ENCODE assay signal across 10 cellular contexts in the genomic region with DNA sequence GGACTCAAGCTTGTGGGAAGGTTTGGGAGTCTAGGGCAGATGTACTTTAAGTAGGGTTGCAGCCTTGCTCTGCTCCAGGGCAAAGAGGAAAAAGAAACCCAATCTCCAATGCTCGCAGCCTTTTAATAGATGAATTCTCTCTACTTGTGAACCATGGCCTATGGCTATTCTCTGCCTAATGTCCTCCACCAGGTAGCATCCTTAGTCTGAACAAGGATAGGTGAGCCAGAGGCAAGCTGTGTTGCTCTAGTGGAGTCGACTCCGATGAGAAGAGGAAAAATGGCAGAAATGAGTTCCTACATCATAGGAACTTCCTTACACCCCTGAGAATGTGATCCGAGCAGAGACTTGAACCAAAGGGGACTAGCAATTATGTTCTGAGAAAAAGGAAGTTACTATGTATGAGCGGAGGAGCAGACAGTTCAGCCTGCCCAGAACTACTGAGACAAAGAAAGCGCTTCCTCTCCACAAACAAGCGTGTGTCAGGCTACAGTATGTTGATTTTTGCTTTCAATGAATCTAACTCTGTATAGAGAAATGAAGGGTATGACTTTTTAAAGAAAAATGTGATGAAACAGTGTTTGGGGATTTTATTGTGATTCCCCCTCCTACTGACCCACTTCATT.
DNase-seq lines count a peak whose midpoint lies in the region; ATAC-seq and TF ChIP-seq lines count a peak whose summit lies in the region.
"Had no signal": no experiment of that assay in that cellular context is flagged by ENCODE, and none has a peak within 500 bp of the region (broad histone marks: within the 10 kb centered on the region; RNA-seq: fewer than 3 reads in every experiment).

No MANE protein-coding gene starts in this region.

- H3K9me2 ChIP-seq in Loucy (replicated peaks; ENCODE audit: low read depth, low read length) = no peaks in the 10 kb centered on the region

- in situ Hi-C loops in mammary epithelial cell (cut with MboI; ENCODE audit: low sequenced_read_pairs in 2 of 2) = no loop called here

- H3K4me3 ChIP-seq in Loucy (ENCODE audit: low read length, poor library complexity, severe bottlenecking) = no peak overlapping the region
- H3K4me3 ChIP-seq in mammary epithelial cell (replicated peaks in 1 of 3; ENCODE audit: insufficient read depth in 1 of 3, low read depth in 2 of 3, low read length in 3 of 3) = no peak overlapping the region
- H3K4me3 ChIP-seq: thoracic aorta had no signal

- POLR2A ChIA-PET in CD4-positive, alpha-beta T cell (lab: Charles Lee) = no interaction called here

- CTCF ChIA-PET in CD4-positive, alpha-beta T cell (lab: Charles Lee) = no interaction called here
- CTCF ChIA-PET in mammary epithelial cell (lab: Charles Lee; ENCODE audit: low non-redundant PET) = no interaction called here

- H3K4me2 ChIP-seq in Loucy (ENCODE audit: low read depth, low read length, poor library complexity, severe bottlenecking) (no peak overlapping the region), mammary epithelial cell (ENCODE audit: insufficient read depth, low read depth, low read length) (no peak overlapping the region)

- intact Hi-C loops in CD4-positive, alpha-beta T cell (cut with DNase I, micrococcal nuclease) = no loop called here
- intact Hi-C loops in mammary epithelial cell (cut with micrococcal nuclease) = no loop called here

- TF ChIP-seq CTCF in Loucy (conservative IDR thresholded peaks at IDR 0.05; ENCODE audit: low read length) = no peak
- TF ChIP-seq CTCF in CD4-positive, alpha-beta T cell (IDR thresholded peaks at IDR 0.05) = no peak
- no peak for TF ChIP-seq CTCF in mammary epithelial cell (conservative IDR thresholded peaks at IDR 0.05 in 1 of 2, IDR thresholded peaks at IDR 0.05 in 1 of 2; ENCODE audit: extremely low read depth in 1 of 2, insufficient read depth in 1 of 2, low read depth in 1 of 2, low read length in 2 of 2)

- H3K27ac Mint-ChIP-seq in naive B cell = peak overlapping the region; percentile 79 to 95 (median 88)
- H3K27ac Mint-ChIP-seq in CD4-positive, alpha-beta T cell = no peak overlapping the region

- no peaks in the 10 kb centered on the region for H3K27me3 ChIP-seq in Loucy (ENCODE audit: insufficient read depth, low read length, poor library complexity, severe bottlenecking)
- H3K27me3 ChIP-seq in CD4-positive, alpha-beta T cell (ENCODE audit: control insufficient read depth, insufficient read depth, low read length) = no peaks in the 10 kb centered on the region
- H3K27me3 ChIP-seq in mammary epithelial cell (ENCODE audit: insufficient read depth, low read length) = no peaks in the 10 kb centered on the region

- peak overlapping the region; percentile 70 for H2AFZ ChIP-seq in Loucy (ENCODE audit: low read length)
- no peak overlapping the region for H2AFZ ChIP-seq in mammary epithelial cell (ENCODE audit: low read depth, low read length)

- H3K36me3 Mint-ChIP-seq in naive B cell = peaks cover 0 to under 1% of the 10 kb centered on the region in 2 donors
- no peaks in the 10 kb centered on the region for H3K36me3 Mint-ChIP-seq in CD4-positive, alpha-beta T cell (ENCODE audit: low read depth)
- H3K36me3 Mint-ChIP-seq: brain had no signal

- dilution Hi-C loops in mammary epithelial cell (cut with HindIII; ENCODE audit: low sequenced_read_pairs) = no loop called here

- ATAC-seq in GM18858 (IDR thresholded peaks at IDR 0.05; ENCODE audit: unreplicated experiment) (peak; percentile 58), HG02623 (IDR thresholded peaks at IDR 0.05; ENCODE audit: unreplicated experiment) (peak; percentile 63), naive B cell (ENCODE audit: low read depth in 2 of 2) (peak; percentile 83 to 90)
- no peak for ATAC-seq in CD4-positive, alpha-beta T cell (ENCODE audit: poor library complexity)

- no peak overlapping the region for H3K27ac ChIP-seq in CD4-positive, alpha-beta T cell (ENCODE audit: low read depth, low read length)
- H3K27ac ChIP-seq in mammary epithelial cell (ENCODE audit: insufficient read depth, low read depth, low read length) = no peak overlapping the region
- H3K27ac ChIP-seq: thoracic aorta had no signal

- peaks cover 0 to 1% (median 0%) of the 10 kb centered on the region in 7 donors for H3K9me3 Mint-ChIP-seq in naive B cell
- no peaks in the 10 kb centered on the region for H3K9me3 Mint-ChIP-seq in CD4-positive, alpha-beta T cell

- peaks cover 21 to 37% (median 32%) of the 10 kb centered on the region in 3 donors for H3K4me1 Mint-ChIP-seq in naive B cell
- peaks cover 7% of the 10 kb centered on the region for H3K4me1 Mint-ChIP-seq in CD4-positive, alpha-beta T cell (ENCODE audit: low read depth)

- no peaks in the 10 kb centered on the region for H3K79me2 ChIP-seq in Loucy (ENCODE audit: insufficient read depth, low read length)
- H3K79me2 ChIP-seq in mammary epithelial cell (ENCODE audit: insufficient read depth, low read length) = no peaks in the 10 kb centered on the region

- H3F3A ChIP-seq in Loucy (ENCODE audit: low read depth) = no peaks in the 10 kb centered on the region

- WGBS in mammary epithelial cell (ENCODE audit: low coverage, missing lambda C conversion rate) = 95% methylated on average over 6 of the region's 7 CpGs

- peak overlapping the region; percentile 47 to 86 (median 76) for H3K4me3 Mint-ChIP-seq in naive B cell
- no peak overlapping the region for H3K4me3 Mint-ChIP-seq in CD4-positive, alpha-beta T cell
- H3K4me3 Mint-ChIP-seq: brain had no signal

- DNase-seq in naive B cell (peak; percentile 66), NCI-H2171 treated with DMSO at 0.1 percent for 48 hours (lab: John Stamatoyannopoulos, UW) (no peak), H4 (ENCODE audit: low spot score) (no peak), mammary epithelial cell (no peak)
- no peak for DNase-seq in CD4-positive, alpha-beta T cell

- H3K9me3 ChIP-seq in Loucy (ENCODE audit: insufficient read depth, low read depth, low read length) (no peaks in the 10 kb centered on the region), mammary epithelial cell (replicated peaks; ENCODE audit: insufficient read depth, low read length) (no peaks in the 10 kb centered on the region)
- no peaks in the 10 kb centered on the region for H3K9me3 ChIP-seq in CD4-positive, alpha-beta T cell (ENCODE audit: control insufficient read depth, low read length)
- H3K9me3 ChIP-seq: thoracic aorta had no signal

- peaks cover 51% of the 10 kb centered on the region for H3K4me1 ChIP-seq in Loucy (ENCODE audit: insufficient read depth, low read length, poor library complexity, severe bottlenecking)
- H3K4me1 ChIP-seq in mammary epithelial cell (ENCODE audit: insufficient read depth, low read length) = no peaks in the 10 kb centered on the region

- H4K20me1 ChIP-seq in Loucy (ENCODE audit: insufficient read depth, low read length, poor library complexity, severe bottlenecking) (no peaks in the 10 kb centered on the region), mammary epithelial cell (ENCODE audit: insufficient read depth, low read length) (no peaks in the 10 kb centered on the region)

- no peak overlapping the region for H3K9ac ChIP-seq in Loucy (ENCODE audit: low read depth, low read length, poor library complexity, severe bottlenecking)
- H3K9ac ChIP-seq in mammary epithelial cell (ENCODE audit: insufficient read depth, low read length) = no peak overlapping the region

- no TSS peak for BruUV-seq in mammary epithelial cell (replicated peaks; lab: Mats Ljungman, UMichigan)

- H3K36me3 ChIP-seq in Loucy (ENCODE audit: insufficient read depth, low read length) (no peaks in the 10 kb centered on the region), mammary epithelial cell (ENCODE audit: insufficient read depth, low read length) (no peaks in the 10 kb centered on the region)
- H3K36me3 ChIP-seq: thoracic aorta had no signal

- peaks cover 0 to 5% (median 2%) of the 10 kb centered on the region in 3 donors for H3K27me3 Mint-ChIP-seq in naive B cell
- no peaks in the 10 kb centered on the region for H3K27me3 Mint-ChIP-seq in CD4-positive, alpha-beta T cell
- H3K27me3 Mint-ChIP-seq: brain had no signal
